14 cellular contexts compared by ENCODE assay signal in genomic region chr20:44566018-44566417, GRCh38.
"Had no signal": no experiment of that assay in that cellular context is flagged by ENCODE, and none has a peak within 500 bp of the region (broad histone marks: within the 10 kb centered on the region; RNA-seq: fewer than 3 reads in every experiment).

No MANE protein-coding gene starts in this region.

- H3K27ac ChIP-seq: left lung, prostate gland, upper lobe of right lung had no signal

- H3K36me3 ChIP-seq: left lung, prostate gland, upper lobe of right lung had no signal

- H3K9me3 ChIP-seq: left lung, prostate gland, upper lobe of right lung had no signal

- ATAC-seq: left lung, sciatic nerve, upper lobe of right lung had no signal

- H3K4me1 ChIP-seq: left lung, prostate gland, upper lobe of right lung had no signal

- H3K4me3 ChIP-seq: left lung, prostate gland, upper lobe of right lung had no signal

- H3K27me3 ChIP-seq: left lung, upper lobe of right lung had no signal

- DNase-seq: activated B cell treated with CpG ODN at 0.5 μM for 24 hours; activated CD4-positive, alpha-beta T cell treated with anti-CD3 and anti-CD28 coated beads, Interleukin-2, amount 10 ng/mL, durations not matched to agents 24 days and 14 days; activated naive CD4-positive, alpha-beta T cell treated with anti-CD3 and anti-CD28 coated beads for 36 hours; central memory CD4-positive, alpha-beta T cell; cortex of kidney; effector memory CD4-positive, alpha-beta T cell; head of caudate nucleus; left lung; stimulated activated CD4-positive, alpha-beta T cell treated with anti-CD3 and anti-CD28 coated beads, Interleukin-2, amount 100 ng/mL, for 24 hours; stimulated activated naive CD4-positive, alpha-beta T cell; substantia nigra; upper lobe of right lung had no signal
